In the genomic region with DNA sequence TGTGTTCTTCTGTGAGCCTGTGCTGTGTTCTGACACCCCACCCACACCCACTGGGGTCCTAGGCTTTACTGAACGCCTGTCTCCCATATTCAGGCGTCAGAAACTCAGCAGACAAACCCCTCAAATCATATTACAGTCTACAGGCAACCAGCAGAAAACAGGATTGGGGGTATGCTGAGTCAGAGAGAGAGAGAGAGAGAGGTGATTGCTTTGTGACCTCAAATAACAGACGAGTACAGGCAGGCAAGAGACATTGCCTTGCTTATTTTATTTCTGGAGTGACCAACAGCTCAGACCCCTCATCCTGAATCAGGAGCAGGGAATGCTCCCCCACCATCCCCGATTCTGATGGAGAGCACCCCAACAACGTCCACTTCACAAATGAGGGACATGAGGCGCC, we compare ENCODE assay signal across 30 cellular contexts.
"Had no signal": no experiment of that assay in that cellular context is flagged by ENCODE, and none has a peak within 500 bp of the region (broad histone marks: within the 10 kb centered on the region; RNA-seq: fewer than 3 reads in every experiment).

No MANE protein-coding gene starts in this region.

- H3K4me1 Mint-ChIP-seq: naive thymus-derived CD4-positive, alpha-beta T cell had no signal

- H3K9ac ChIP-seq: parathyroid adenoma had no signal

- H3K36me3 ChIP-seq: adrenal gland, esophagus squamous epithelium, gastrocnemius medialis, sigmoid colon, tibial nerve, WERI-Rb-1 had no signal

- H3K9me3 Mint-ChIP-seq: activated naive CD4-positive, alpha-beta T cell treated with anti-CD3 and anti-CD28 coated beads for 36 hours; activated naive CD8-positive, alpha-beta T cell treated with anti-CD3 and anti-CD28 coated beads for 36 hours; dendritic cell treated with granulocyte-macrophage colony-stimulating factor and Interleukin-4, amounts not matched to agents 40 ng/mL and 50 ng/mL, for 4 days; endodermal cell; memory B cell; naive thymus-derived CD4-positive, alpha-beta T cell had no signal

- H3K4me3 ChIP-seq: adrenal gland, body of pancreas, esophagus squamous epithelium, gastrocnemius medialis, hepatocyte, psoas muscle, sigmoid colon, tibial nerve had no signal

- DNase-seq: activated CD4-positive, alpha-beta T cell treated with anti-CD3 and anti-CD28 coated beads for 48 hours; activated CD4-positive, alpha-beta T cell treated with anti-CD3 and anti-CD28 coated beads, Interleukin-2, amount 50 U/mL, for 48 hours; activated CD8-positive, alpha-beta memory T cell treated with anti-CD3 and anti-CD28 coated beads for 24 hours; activated effector memory CD4-positive, alpha-beta T cell treated with anti-CD3 and anti-CD28 coated beads, Interleukin-2, amount 50 U/mL, for 16 hours; activated naive CD4-positive, alpha-beta T cell treated with anti-CD3 and anti-CD28 coated beads for 36 hours; activated naive CD8-positive, alpha-beta T cell treated with anti-CD3 and anti-CD28 coated beads for 36 hours; adrenal gland; aorta; body of pancreas; endodermal cell; esophagus squamous epithelium; gastrocnemius medialis; kidney; left colon; midbrain; naive thymus-derived CD4-positive, alpha-beta T cell; nucleus accumbens; psoas muscle; sigmoid colon; small intestine; stimulated activated naive CD4-positive, alpha-beta T cell treated with Interleukin-2 at 50 U/mL for 16 hours; T-helper 17 cell; T1000; WERI-Rb-1 had no signal

- H3K36me3 Mint-ChIP-seq: activated naive CD8-positive, alpha-beta T cell treated with anti-CD3 and anti-CD28 coated beads for 36 hours; memory B cell; naive thymus-derived CD4-positive, alpha-beta T cell had no signal

- H3K9me3 ChIP-seq: adrenal gland, body of pancreas, esophagus squamous epithelium, gastrocnemius medialis, psoas muscle, sigmoid colon, tibial nerve had no signal

- H3K4me3 Mint-ChIP-seq: activated naive CD4-positive, alpha-beta T cell treated with anti-CD3 and anti-CD28 coated beads for 36 hours; activated naive CD8-positive, alpha-beta T cell treated with anti-CD3 and anti-CD28 coated beads for 36 hours; dendritic cell treated with granulocyte-macrophage colony-stimulating factor and Interleukin-4, amounts not matched to agents 40 ng/mL and 50 ng/mL, for 4 days; endodermal cell; memory B cell; naive thymus-derived CD4-positive, alpha-beta T cell; T-helper 17 cell had no signal

- H3K79me2 ChIP-seq: hepatocyte, parathyroid adenoma had no signal

- H3K4me1 ChIP-seq: adrenal gland, body of pancreas, gastrocnemius medialis, parathyroid adenoma, psoas muscle had no signal

- H2AFZ ChIP-seq: hepatocyte, parathyroid adenoma had no signal

- H3K27ac ChIP-seq: adrenal gland, body of pancreas, epithelial cell of prostate, esophagus squamous epithelium, gastrocnemius medialis, hepatocyte, parathyroid adenoma, psoas muscle, sigmoid colon, tibial nerve, WERI-Rb-1 had no signal

- H3K4me2 ChIP-seq: hepatocyte had no signal

- ATAC-seq: body of pancreas, gastrocnemius medialis, left colon, psoas muscle, T-helper 17 cell had no signal

- H3K27me3 ChIP-seq: body of pancreas, gastrocnemius medialis, tibial nerve had no signal

- H3K27ac Mint-ChIP-seq: activated naive CD4-positive, alpha-beta T cell treated with anti-CD3 and anti-CD28 coated beads for 36 hours; activated naive CD8-positive, alpha-beta T cell treated with anti-CD3 and anti-CD28 coated beads for 36 hours; dendritic cell treated with granulocyte-macrophage colony-stimulating factor and Interleukin-4, amounts not matched to agents 40 ng/mL and 50 ng/mL, for 4 days; endodermal cell; memory B cell; naive thymus-derived CD4-positive, alpha-beta T cell; T-helper 17 cell had no signal

- FAIRE-seq: kidney, small intestine had no signal
